ENCODE assay signal across 1 cellular context in the genomic region with DNA sequence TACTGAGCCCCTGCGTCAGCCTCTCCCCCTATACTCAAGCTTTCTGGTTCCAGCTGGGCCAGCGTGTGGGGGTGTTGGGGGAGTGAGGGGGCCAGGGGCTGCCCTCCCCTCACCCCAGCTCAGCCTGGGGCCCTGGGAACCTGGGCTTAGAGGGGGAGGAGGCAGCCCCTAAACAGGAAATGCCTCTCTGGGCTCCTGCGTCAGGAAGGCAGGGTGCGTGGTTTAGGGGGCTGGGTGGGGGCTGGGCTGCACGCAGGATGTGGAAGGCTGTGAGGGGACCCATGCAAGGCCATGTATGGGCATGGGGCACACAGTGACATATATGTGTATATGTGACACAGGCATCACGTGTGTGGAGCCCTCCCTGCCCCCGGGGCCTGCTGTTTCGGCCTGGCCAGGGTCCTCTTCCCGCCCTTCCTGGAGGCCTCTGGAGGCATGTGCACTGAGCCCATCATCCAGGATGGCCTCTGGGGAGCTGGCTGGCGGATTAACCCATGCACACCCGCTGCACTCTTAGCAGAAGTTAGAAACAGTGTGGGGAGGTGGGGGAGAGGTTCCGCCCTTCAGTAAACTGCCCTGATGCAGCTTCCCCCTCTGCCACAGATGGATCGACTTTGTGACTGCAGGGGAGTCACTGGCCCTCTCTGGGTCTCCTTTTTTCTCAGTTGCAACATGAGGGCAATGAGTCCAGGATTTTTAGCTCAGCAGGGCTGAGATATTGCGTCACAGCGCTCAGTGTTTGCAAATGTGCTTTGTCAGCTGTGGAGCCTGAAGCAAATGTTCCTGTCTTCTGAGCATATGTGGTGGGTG.
A peak's percentile ranks its signal among the peaks of the same experiment; 100 is the strongest.
TF ChIP-seq lines count a peak whose summit lies in the region.

No MANE protein-coding gene starts in this region.

TF ChIP-seq in HepG2, 621 proteins besides CTCF, POLR2A, EP300 and RAD21 (continued from another document and continues in another):
- TF ChIP-seq TEAD2 (CRISPR knock-in tag; IDR thresholded peaks at IDR 0.05), result no peak
- TF ChIP-seq HDAC6 (IDR thresholded peaks at IDR 0.05; ENCODE audit: low read depth, low read length), result no peak
- TF ChIP-seq ZNF510 (CRISPR knock-in tag; IDR thresholded peaks at IDR 0.05; ENCODE audit: low read depth), result no peak
- TF ChIP-seq, protein P1, sequence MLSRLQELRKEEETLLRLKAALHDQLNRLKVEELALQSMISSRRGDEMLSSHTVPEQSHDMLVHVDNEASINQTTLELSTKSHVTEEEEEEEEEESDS (CRISPR knock-in tag; IDR thresholded peaks at IDR 0.05; ENCODE audit: borderline replicate concordance), result no peak
- TF ChIP-seq JARID2 (CRISPR knock-in tag; IDR thresholded peaks at IDR 0.05; ENCODE audit: insufficient replicate concordance), result no peak
- TF ChIP-seq, protein P2, sequence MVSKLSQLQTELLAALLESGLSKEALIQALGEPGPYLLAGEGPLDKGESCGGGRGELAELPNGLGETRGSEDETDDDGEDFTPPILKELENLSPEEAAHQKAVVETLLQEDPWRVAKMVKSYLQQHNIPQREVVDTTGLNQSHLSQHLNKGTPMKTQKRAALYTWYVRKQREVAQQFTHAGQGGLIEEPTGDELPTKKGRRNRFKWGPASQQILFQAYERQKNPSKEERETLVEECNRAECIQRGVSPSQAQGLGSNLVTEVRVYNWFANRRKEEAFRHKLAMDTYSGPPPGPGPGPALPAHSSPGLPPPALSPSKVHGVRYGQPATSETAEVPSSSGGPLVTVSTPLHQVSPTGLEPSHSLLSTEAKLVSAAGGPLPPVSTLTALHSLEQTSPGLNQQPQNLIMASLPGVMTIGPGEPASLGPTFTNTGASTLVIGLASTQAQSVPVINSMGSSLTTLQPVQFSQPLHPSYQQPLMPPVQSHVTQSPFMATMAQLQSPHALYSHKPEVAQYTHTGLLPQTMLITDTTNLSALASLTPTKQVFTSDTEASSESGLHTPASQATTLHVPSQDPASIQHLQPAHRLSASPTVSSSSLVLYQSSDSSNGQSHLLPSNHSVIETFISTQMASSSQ (IDR thresholded peaks at IDR 0.05; ENCODE audit: low read depth), result no peak
- TF ChIP-seq, protein P2 (CRISPR knock-in tag; IDR thresholded peaks at IDR 0.05; ENCODE audit: borderline replicate concordance), result no peak
- TF ChIP-seq HHEX (CRISPR knock-in tag; IDR thresholded peaks at IDR 0.05), result no peak
- TF ChIP-seq, protein P3, sequence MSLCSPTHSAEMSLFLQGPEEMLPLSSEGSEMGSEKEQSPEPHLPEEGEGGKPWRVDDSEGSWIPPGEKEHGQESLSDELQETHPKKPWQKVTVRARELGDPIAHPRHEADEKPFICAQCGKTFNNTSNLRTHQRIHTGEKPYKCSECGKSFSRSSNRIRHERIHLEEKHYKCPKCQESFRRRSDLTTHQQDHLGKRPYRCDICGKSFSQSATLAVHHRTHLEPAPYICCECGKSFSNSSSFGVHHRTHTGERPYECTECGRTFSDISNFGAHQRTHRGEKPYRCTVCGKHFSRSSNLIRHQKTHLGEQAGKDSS (CRISPR knock-in tag; IDR thresholded peaks at IDR 0.05; ENCODE audit: borderline replicate concordance, low read depth), result no peak
- TF ChIP-seq, protein P4, sequence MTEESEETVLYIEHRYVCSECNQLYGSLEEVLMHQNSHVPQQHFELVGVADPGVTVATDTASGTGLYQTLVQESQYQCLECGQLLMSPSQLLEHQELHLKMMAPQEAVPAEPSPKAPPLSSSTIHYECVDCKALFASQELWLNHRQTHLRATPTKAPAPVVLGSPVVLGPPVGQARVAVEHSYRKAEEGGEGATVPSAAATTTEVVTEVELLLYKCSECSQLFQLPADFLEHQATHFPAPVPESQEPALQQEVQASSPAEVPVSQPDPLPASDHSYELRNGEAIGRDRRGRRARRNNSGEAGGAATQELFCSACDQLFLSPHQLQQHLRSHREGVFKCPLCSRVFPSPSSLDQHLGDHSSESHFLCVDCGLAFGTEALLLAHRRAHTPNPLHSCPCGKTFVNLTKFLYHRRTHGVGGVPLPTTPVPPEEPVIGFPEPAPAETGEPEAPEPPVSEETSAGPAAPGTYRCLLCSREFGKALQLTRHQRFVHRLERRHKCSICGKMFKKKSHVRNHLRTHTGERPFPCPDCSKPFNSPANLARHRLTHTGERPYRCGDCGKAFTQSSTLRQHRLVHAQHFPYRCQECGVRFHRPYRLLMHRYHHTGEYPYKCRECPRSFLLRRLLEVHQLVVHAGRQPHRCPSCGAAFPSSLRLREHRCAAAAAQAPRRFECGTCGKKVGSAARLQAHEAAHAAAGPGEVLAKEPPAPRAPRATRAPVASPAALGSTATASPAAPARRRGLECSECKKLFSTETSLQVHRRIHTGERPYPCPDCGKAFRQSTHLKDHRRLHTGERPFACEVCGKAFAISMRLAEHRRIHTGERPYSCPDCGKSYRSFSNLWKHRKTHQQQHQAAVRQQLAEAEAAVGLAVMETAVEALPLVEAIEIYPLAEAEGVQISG (CRISPR knock-in tag; IDR thresholded peaks at IDR 0.05), result no peak
- TF ChIP-seq HNRNPL (IDR thresholded peaks at IDR 0.05; ENCODE audit: low read depth, low read length), result no peak
- no peak for TF ChIP-seq KLF9 (CRISPR knock-in tag; IDR thresholded peaks at IDR 0.05; ENCODE audit: low read depth)
- no peak for TF ChIP-seq ZNF264 (CRISPR knock-in tag; IDR thresholded peaks at IDR 0.05)
- TF ChIP-seq GLI4 (CRISPR knock-in tag; IDR thresholded peaks at IDR 0.05; ENCODE audit: borderline replicate concordance), result no peak
- no peak for TF ChIP-seq ZNF772 (CRISPR knock-in tag; IDR thresholded peaks at IDR 0.05)
- no peak for TF ChIP-seq ARNT (IDR thresholded peaks at IDR 0.05)
- no peak for TF ChIP-seq PHF5A (CRISPR knock-in tag; IDR thresholded peaks at IDR 0.05; ENCODE audit: low read depth, unreplicated experiment)
- TF ChIP-seq ZNF75D (CRISPR knock-in tag; IDR thresholded peaks at IDR 0.05; ENCODE audit: borderline replicate concordance), result no peak
- TF ChIP-seq, protein P5, sequence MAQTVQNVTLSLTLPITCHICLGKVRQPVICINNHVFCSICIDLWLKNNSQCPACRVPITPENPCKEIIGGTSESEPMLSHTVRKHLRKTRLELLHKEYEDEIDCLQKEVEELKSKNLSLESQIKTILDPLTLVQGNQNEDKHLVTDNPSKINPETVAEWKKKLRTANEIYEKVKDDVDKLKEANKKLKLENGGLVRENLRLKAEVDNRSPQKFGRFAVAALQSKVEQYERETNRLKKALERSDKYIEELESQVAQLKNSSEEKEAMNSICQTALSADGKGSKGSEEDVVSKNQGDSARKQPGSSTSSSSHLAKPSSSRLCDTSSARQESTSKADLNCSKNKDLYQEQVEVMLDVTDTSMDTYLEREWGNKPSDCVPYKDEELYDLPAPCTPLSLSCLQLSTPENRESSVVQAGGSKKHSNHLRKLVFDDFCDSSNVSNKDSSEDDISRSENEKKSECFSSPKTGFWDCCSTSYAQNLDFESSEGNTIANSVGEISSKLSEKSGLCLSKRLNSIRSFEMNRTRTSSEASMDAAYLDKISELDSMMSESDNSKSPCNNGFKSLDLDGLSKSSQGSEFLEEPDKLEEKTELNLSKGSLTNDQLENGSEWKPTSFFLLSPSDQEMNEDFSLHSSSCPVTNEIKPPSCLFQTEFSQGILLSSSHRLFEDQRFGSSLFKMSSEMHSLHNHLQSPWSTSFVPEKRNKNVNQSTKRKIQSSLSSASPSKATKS (CRISPR knock-in tag; IDR thresholded peaks at IDR 0.05), result no peak
- TF ChIP-seq, protein P6, sequence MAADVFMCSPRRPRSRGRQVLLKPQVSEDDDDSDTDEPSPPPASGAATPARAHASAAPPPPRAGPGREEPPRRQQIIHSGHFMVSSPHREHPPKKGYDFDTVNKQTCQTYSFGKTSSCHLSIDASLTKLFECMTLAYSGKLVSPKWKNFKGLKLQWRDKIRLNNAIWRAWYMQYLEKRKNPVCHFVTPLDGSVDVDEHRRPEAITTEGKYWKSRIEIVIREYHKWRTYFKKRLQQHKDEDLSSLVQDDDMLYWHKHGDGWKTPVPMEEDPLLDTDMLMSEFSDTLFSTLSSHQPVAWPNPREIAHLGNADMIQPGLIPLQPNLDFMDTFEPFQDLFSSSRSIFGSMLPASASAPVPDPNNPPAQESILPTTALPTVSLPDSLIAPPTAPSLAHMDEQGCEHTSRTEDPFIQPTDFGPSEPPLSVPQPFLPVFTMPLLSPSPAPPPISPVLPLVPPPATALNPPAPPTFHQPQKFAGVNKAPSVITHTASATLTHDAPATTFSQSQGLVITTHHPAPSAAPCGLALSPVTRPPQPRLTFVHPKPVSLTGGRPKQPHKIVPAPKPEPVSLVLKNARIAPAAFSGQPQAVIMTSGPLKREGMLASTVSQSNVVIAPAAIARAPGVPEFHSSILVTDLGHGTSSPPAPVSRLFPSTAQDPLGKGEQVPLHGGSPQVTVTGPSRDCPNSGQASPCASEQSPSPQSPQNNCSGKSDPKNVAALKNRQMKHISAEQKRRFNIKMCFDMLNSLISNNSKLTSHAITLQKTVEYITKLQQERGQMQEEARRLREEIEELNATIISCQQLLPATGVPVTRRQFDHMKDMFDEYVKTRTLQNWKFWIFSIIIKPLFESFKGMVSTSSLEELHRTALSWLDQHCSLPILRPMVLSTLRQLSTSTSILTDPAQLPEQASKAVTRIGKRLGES (CRISPR knock-in tag; IDR thresholded peaks at IDR 0.05; ENCODE audit: borderline replicate concordance), result no peak
- TF ChIP-seq, protein P7, sequence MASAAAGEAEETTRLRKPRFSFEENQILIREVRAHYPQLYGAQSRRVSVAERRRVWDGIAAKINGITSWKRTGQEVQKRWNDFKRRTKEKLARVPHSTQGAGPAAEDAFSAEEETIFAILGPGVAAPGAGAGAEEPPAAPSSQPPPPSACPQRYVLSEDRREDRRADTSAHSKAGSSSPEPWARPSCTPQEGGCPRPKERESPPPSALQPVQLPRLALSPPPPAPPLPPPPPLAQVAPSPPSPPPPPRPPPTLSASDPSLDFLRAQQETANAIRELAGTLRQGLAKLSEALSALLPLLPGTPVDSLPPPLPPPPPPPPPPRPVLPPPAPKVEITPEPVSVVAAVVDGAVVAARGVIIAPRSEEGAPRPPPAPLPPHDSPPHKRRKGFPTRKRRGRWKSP (CRISPR knock-in tag; IDR thresholded peaks at IDR 0.05), result 0 out of 2 replicates have a peak, but pooled peaks have one; percentile 23
- TF ChIP-seq ZNF672 (CRISPR knock-in tag; IDR thresholded peaks at IDR 0.05), result no peak
- TF ChIP-seq ZNF549 (CRISPR knock-in tag; IDR thresholded peaks at IDR 0.05), result no peak
- no peak for TF ChIP-seq ELF3 (CRISPR knock-in tag; IDR thresholded peaks at IDR 0.05)
- no peak for TF ChIP-seq NPAS2 (CRISPR knock-in tag; IDR thresholded peaks at IDR 0.05; ENCODE audit: borderline replicate concordance)
- TF ChIP-seq ZMYM4 (CRISPR knock-in tag; IDR thresholded peaks at IDR 0.05), result no peak
- TF ChIP-seq TEAD3 (CRISPR knock-in tag; optimal IDR thresholded peaks at IDR 0.05; ENCODE audit: borderline replicate concordance), result no peak
- no peak for TF ChIP-seq CBX5 (CRISPR knock-in tag; IDR thresholded peaks at IDR 0.05; ENCODE audit: borderline replicate concordance)
- TF ChIP-seq, protein P8, sequence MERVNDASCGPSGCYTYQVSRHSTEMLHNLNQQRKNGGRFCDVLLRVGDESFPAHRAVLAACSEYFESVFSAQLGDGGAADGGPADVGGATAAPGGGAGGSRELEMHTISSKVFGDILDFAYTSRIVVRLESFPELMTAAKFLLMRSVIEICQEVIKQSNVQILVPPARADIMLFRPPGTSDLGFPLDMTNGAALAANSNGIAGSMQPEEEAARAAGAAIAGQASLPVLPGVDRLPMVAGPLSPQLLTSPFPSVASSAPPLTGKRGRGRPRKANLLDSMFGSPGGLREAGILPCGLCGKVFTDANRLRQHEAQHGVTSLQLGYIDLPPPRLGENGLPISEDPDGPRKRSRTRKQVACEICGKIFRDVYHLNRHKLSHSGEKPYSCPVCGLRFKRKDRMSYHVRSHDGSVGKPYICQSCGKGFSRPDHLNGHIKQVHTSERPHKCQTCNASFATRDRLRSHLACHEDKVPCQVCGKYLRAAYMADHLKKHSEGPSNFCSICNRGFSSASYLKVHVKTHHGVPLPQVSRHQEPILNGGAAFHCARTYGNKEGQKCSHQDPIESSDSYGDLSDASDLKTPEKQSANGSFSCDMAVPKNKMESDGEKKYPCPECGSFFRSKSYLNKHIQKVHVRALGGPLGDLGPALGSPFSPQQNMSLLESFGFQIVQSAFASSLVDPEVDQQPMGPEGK (CRISPR knock-in tag; IDR thresholded peaks at IDR 0.05), result peak; percentile 22; the same call in 1 of the 2 replicates
- TF ChIP-seq ZFYVE20 (CRISPR knock-in tag; IDR thresholded peaks at IDR 0.05; ENCODE audit: borderline replicate concordance, low read depth), result no peak
- no peak for TF ChIP-seq CENPX (CRISPR knock-in tag; IDR thresholded peaks at IDR 0.05)
- no peak for TF ChIP-seq SRSF4 (IDR thresholded peaks at IDR 0.05; ENCODE audit: low read depth, low read length, poor library complexity, severe bottlenecking)
- no peak for TF ChIP-seq STAT5B (CRISPR knock-in tag; IDR thresholded peaks at IDR 0.05)
- TF ChIP-seq ZNF367 (CRISPR knock-in tag; IDR thresholded peaks at IDR 0.05; ENCODE audit: borderline replicate concordance), result no peak
- no peak for TF ChIP-seq NFE2L1 (CRISPR knock-in tag; IDR thresholded peaks at IDR 0.05; ENCODE audit: borderline replicate concordance)
- TF ChIP-seq, protein P9, sequence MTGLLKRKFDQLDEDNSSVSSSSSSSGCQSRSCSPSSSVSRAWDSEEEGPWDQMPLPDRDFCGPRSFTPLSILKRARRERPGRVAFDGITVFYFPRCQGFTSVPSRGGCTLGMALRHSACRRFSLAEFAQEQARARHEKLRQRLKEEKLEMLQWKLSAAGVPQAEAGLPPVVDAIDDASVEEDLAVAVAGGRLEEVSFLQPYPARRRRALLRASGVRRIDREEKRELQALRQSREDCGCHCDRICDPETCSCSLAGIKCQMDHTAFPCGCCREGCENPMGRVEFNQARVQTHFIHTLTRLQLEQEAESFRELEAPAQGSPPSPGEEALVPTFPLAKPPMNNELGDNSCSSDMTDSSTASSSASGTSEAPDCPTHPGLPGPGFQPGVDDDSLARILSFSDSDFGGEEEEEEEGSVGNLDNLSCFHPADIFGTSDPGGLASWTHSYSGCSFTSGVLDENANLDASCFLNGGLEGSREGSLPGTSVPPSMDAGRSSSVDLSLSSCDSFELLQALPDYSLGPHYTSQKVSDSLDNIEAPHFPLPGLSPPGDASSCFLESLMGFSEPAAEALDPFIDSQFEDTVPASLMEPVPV (CRISPR knock-in tag; IDR thresholded peaks at IDR 0.05), result no peak
